ENCODE assay signal across 19 cellular contexts in the genomic region with DNA sequence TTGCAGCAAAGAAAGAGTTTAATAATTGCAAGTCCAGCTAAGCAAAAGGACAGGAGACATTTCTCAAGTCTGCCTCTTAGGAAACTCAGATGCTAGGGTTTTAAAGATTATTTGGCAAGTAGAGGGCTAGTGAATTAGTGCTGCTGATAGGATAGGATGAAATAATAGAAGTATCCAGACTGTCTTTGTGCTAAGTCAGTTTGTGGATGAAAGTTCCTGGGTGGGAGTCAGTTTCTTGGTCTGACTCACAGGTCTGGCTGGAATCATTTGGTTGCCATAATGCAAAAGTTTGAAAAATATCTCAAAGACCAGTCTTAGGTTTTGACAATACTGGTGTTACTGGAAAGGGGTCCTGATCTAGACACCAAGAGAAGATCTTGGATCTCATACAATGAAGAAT. TPM values are rescaled to one million over a fixed set of nuclear protein-coding genes. Genes with fewer than 3 reads are reported as not detected.
A peak's percentile ranks its signal among the peaks of the same experiment; 100 is the strongest.
DNase-seq lines count a peak whose midpoint lies in the region; FAIRE-seq and TF ChIP-seq lines count a peak whose summit lies in the region.
"Had no signal": no experiment of that assay in that cellular context is flagged by ENCODE, and none has a peak within 500 bp of the region (broad histone marks: within the 10 kb centered on the region; RNA-seq: fewer than 3 reads in every experiment).

No MANE protein-coding gene starts in this region.

- H3K4me1 Mint-ChIP-seq in astrocyte (ENCODE audit: low read depth, unreplicated experiment), result peaks cover 32% of the 10 kb centered on the region
- H3K4me1 Mint-ChIP-seq in glutamatergic neuron (ENCODE audit: low read depth, unreplicated experiment), result no peaks in the 10 kb centered on the region
- H3K4me1 Mint-ChIP-seq: CD14-positive monocyte; CD4-positive, alpha-beta memory T cell had no signal

- H3F3A ChIP-seq in GM23248 (ENCODE audit: insufficient read depth), result no peaks in the 10 kb centered on the region
- H3F3A ChIP-seq in SK-N-SH (replicated peaks; ENCODE audit: insufficient read depth), result no peaks in the 10 kb centered on the region

- POLR2A ChIA-PET in SK-N-SH (lab: Yijun Ruan, JAX), result no interaction called here

- H3K9me3 ChIP-seq in GM23248 (ENCODE audit: low read depth) (no peaks in the 10 kb centered on the region), astrocyte (ENCODE audit: insufficient read depth, low read depth, low read length) (peaks cover 9% of the 10 kb centered on the region), osteoblast (ENCODE audit: low read depth, low read length) (no peaks in the 10 kb centered on the region), SK-N-SH (no peaks in the 10 kb centered on the region)

- H3K27me3 ChIP-seq in GM23248 (replicated peaks; ENCODE audit: insufficient read depth), result no peaks in the 10 kb centered on the region
- no peaks in the 10 kb centered on the region for H3K27me3 ChIP-seq in astrocyte (ENCODE audit: insufficient read depth, low read length)
- no peaks in the 10 kb centered on the region for H3K27me3 ChIP-seq in osteoblast (ENCODE audit: insufficient read depth, low read length)
- no peaks in the 10 kb centered on the region for H3K27me3 ChIP-seq in SK-N-SH (ENCODE audit: insufficient read depth)
- H3K27me3 ChIP-seq: BLaER1 had no signal

- H3K4me3 Mint-ChIP-seq in astrocyte (ENCODE audit: unreplicated experiment) (no peak overlapping the region), glutamatergic neuron (ENCODE audit: unreplicated experiment) (no peak overlapping the region)
- H3K4me3 Mint-ChIP-seq: CD14-positive monocyte; CD4-positive, alpha-beta memory T cell; HFFc6 had no signal

- H3K4me2 ChIP-seq in GM23248 (ENCODE audit: unreplicated experiment) (no peak overlapping the region), astrocyte (ENCODE audit: low read length) (no peak overlapping the region), osteoblast (ENCODE audit: insufficient read depth, low read length) (no peak overlapping the region), SK-N-SH (no peak overlapping the region)
- H3K4me2 ChIP-seq: BLaER1 had no signal

- H3K27ac Mint-ChIP-seq in astrocyte (ENCODE audit: unreplicated experiment) (peak overlapping the region; percentile 42), glutamatergic neuron (ENCODE audit: unreplicated experiment) (no peak overlapping the region)
- H3K27ac Mint-ChIP-seq: CD14-positive monocyte; CD4-positive, alpha-beta memory T cell; HFFc6 had no signal

- H3K9me3 Mint-ChIP-seq in astrocyte (ENCODE audit: unreplicated experiment) (no peaks in the 10 kb centered on the region), glutamatergic neuron (ENCODE audit: unreplicated experiment) (no peaks in the 10 kb centered on the region)

- H3K36me3 Mint-ChIP-seq in astrocyte (ENCODE audit: low read depth, unreplicated experiment) (no peaks in the 10 kb centered on the region), glutamatergic neuron (ENCODE audit: unreplicated experiment) (peaks cover 20% of the 10 kb centered on the region)
- H3K36me3 Mint-ChIP-seq: CD14-positive monocyte had no signal

- no peaks in the 10 kb centered on the region for H4K20me1 ChIP-seq in GM23248 (ENCODE audit: insufficient read depth)
- no peaks in the 10 kb centered on the region for H4K20me1 ChIP-seq in astrocyte (ENCODE audit: insufficient read depth, low read length)
- no peaks in the 10 kb centered on the region for H4K20me1 ChIP-seq in osteoblast (ENCODE audit: insufficient read depth, low read length)
- H4K20me1 ChIP-seq in SK-N-SH (ENCODE audit: insufficient read depth), result no peaks in the 10 kb centered on the region
- H4K20me1 ChIP-seq: BLaER1 had no signal

- no peak for FAIRE-seq in astrocyte (lab: Jason Lieb, UNC)
- FAIRE-seq: GM12878, H54 had no signal

- H2AFZ ChIP-seq in GM23248 (no peak overlapping the region), astrocyte (ENCODE audit: low read depth, low read length) (no peak overlapping the region), osteoblast (ENCODE audit: low read length) (peak overlapping the region; percentile 38), SK-N-SH (ENCODE audit: low read depth) (no peak overlapping the region)

- no peaks in the 10 kb centered on the region for H3K79me2 ChIP-seq in GM23248 (ENCODE audit: insufficient read depth)
- no peaks in the 10 kb centered on the region for H3K79me2 ChIP-seq in astrocyte (ENCODE audit: insufficient read depth, low read length)
- H3K79me2 ChIP-seq in osteoblast (ENCODE audit: insufficient read depth, low read length), result no peaks in the 10 kb centered on the region
- no peaks in the 10 kb centered on the region for H3K79me2 ChIP-seq in SK-N-SH (ENCODE audit: insufficient read depth)

- no peaks in the 10 kb centered on the region for H3K36me3 ChIP-seq in GM23248 (ENCODE audit: low read depth)
- no peaks in the 10 kb centered on the region for H3K36me3 ChIP-seq in astrocyte (ENCODE audit: insufficient read depth, low read length)
- no peaks in the 10 kb centered on the region for H3K36me3 ChIP-seq in osteoblast (ENCODE audit: insufficient read depth, low read length)
- peaks cover 0 to 5% of the 10 kb centered on the region in 2 experiments for H3K36me3 ChIP-seq in SK-N-SH (replicated peaks in 1 of 2; ENCODE audit: control insufficient read depth in 1 of 2, insufficient read depth in 2 of 2, low read length in 1 of 2)
- H3K36me3 ChIP-seq: BLaER1 had no signal

- no peaks in the 10 kb centered on the region for H3K27me3 Mint-ChIP-seq in astrocyte (ENCODE audit: low read depth, unreplicated experiment)
- H3K27me3 Mint-ChIP-seq in glutamatergic neuron (ENCODE audit: unreplicated experiment), result no peaks in the 10 kb centered on the region
- H3K27me3 Mint-ChIP-seq: CD4-positive, alpha-beta memory T cell had no signal

- no peak for TF ChIP-seq CTCF in astrocyte (IDR thresholded peaks at IDR 0.05; ENCODE audit: insufficient read depth, low read depth, low read length)
- no peak for TF ChIP-seq CTCF in osteoblast (IDR thresholded peaks at IDR 0.05; ENCODE audit: extremely low read depth, low read depth, low read length)
- TF ChIP-seq CTCF in glutamatergic neuron (IDR thresholded peaks at IDR 0.05; ENCODE audit: partially characterized antibody, unreplicated experiment), result no peak
- TF ChIP-seq CTCF in SK-N-SH (IDR thresholded peaks at IDR 0.05), result no peak

- CTCF ChIA-PET in SK-N-SH (lab: Yijun Ruan, JAX), result interaction anchor here (0.5 kb wide), 1 partner anchor 348 kb away, joined by 3 read pairs; no protein-coding TSS in a partner anchor

- in situ Hi-C loops in GM23248 (cut with MboI), result no loop called here

- H3K9me2 ChIP-seq in GM23248 (ENCODE audit: insufficient read depth), result no peaks in the 10 kb centered on the region
- no peaks in the 10 kb centered on the region for H3K9me2 ChIP-seq in SK-N-SH

- H3K27ac ChIP-seq in GM23248 (no peak overlapping the region), astrocyte (ENCODE audit: low read depth, low read length) (no peak overlapping the region), osteoblast (ENCODE audit: low read depth, low read length) (no peak overlapping the region), SK-N-SH (ENCODE audit: low read depth in 2 of 2, low read length in 1 of 2) (no peak overlapping the region)
- H3K27ac ChIP-seq: BLaER1, HL-60 had no signal

- H3K9ac ChIP-seq in GM23248 (no peak overlapping the region), astrocyte (ENCODE audit: low read length) (no peak overlapping the region), SK-N-SH (no peak overlapping the region)
- H3K9ac ChIP-seq: BLaER1 had no signal

- TF ChIP-seq RAD21 in SK-N-SH (IDR thresholded peaks at IDR 0.05; ENCODE audit: low read length), result no peak

- H3K4me1 ChIP-seq in GM23248 (ENCODE audit: insufficient read depth) (no peaks in the 10 kb centered on the region), astrocyte (ENCODE audit: insufficient read depth, low read length) (no peaks in the 10 kb centered on the region), osteoblast (ENCODE audit: insufficient read depth, low read length) (peaks cover 10% of the 10 kb centered on the region), SK-N-SH (ENCODE audit: control insufficient read depth in 1 of 2, insufficient read depth in 2 of 2, low read depth in 1 of 2, low read length in 1 of 2) (no peaks in the 10 kb centered on the region)
- H3K4me1 ChIP-seq: BLaER1 had no signal

- H3K4me3 ChIP-seq in GM23248 (no peak overlapping the region), astrocyte (ENCODE audit: insufficient read depth, low read depth, low read length) (no peak overlapping the region), osteoblast (ENCODE audit: insufficient read depth, low read length) (no peak overlapping the region), SK-N-SH (ENCODE audit: low read depth in 2 of 2, low read length in 1 of 2) (no peak overlapping the region)
- H3K4me3 ChIP-seq: BLaER1, GM12878 had no signal

- TF ChIP-seq EP300 in SK-N-SH (IDR thresholded peaks at IDR 0.05; ENCODE audit: borderline replicate concordance in 1 of 2, low read depth in 1 of 2, low read length in 1 of 2), result no peak

- DNase-seq in GM23248 (peak; percentile 20), astrocyte (ENCODE audit: low read depth) (peak; percentile 38), fibroblast of peridontal ligament (ENCODE audit: extremely low read depth) (peak; percentile 33), osteoblast (ENCODE audit: insufficient read length, low spot score, missing footprints) (peak; percentile 73), NCI-H82 treated with DMSO at 0.1 percent for 48 hours (lab: John Stamatoyannopoulos, UW; ENCODE audit: unreplicated experiment) (no peak), glutamatergic neuron (no peak), SK-N-SH (no peak)
- no peak for DNase-seq in activated CD4-positive, CD25-positive, alpha-beta regulatory T cell (lab: John Stamatoyannopoulos, UW)
- DNase-seq: 8988T; Calu3; CD4-positive, alpha-beta memory T cell; DMS79 treated with DMSO at 0.1 percent for 48 hours; GF-D8; HFFc6 had no signal

TF ChIP-seq in SK-N-SH, 30 proteins besides CTCF, POLR2A, EP300 and RAD21 (continues in another document):
- no peak for TF ChIP-seq SIN3A (IDR thresholded peaks at IDR 0.05; ENCODE audit: borderline replicate concordance, low read depth, low read length)
- TF ChIP-seq, protein P1, sequence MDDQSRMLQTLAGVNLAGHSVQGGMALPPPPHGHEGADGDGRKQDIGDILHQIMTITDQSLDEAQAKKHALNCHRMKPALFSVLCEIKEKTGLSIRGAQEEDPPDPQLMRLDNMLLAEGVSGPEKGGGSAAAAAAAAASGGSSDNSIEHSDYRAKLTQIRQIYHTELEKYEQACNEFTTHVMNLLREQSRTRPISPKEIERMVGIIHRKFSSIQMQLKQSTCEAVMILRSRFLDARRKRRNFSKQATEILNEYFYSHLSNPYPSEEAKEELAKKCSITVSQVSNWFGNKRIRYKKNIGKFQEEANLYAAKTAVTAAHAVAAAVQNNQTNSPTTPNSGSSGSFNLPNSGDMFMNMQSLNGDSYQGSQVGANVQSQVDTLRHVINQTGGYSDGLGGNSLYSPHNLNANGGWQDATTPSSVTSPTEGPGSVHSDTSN (IDR thresholded peaks at IDR 0.05), result no peak
- TF ChIP-seq ELF1 (IDR thresholded peaks at IDR 0.05), result no peak

RNA-seq across cellular contexts. Expression of a gene that starts 42.6 kb away (rescaled TPM):
- total RNA-seq in GM23248 (2014; rRNA removed; shearing (Covaris generic)), result 5.2 and 5.5 TPM in 2 replicates
- polyA plus RNA-seq in GM23248 (2016; fragmentation: Nextera tagmentation; extraction: Ambion mirVana) (7.9 and 8.8 TPM in 2 replicates), SK-N-SH (2012; rRNA removed) (81.0 and 110 TPM in 2 replicates)
- total RNA-seq in astrocyte (103 and 164 TPM in 2 replicates), osteoblast (97.8 and 107 TPM in 2 replicates), glutamatergic neuron (ENCODE audit: unreplicated experiment) (not detected)
- polyA plus RNA-seq in SK-N-SH (2012; cell fraction: cytosol; rRNA removed), result 68.9 and 78.0 TPM in 2 replicates
- polyA plus RNA-seq in SK-N-SH (2012; cell fraction: nucleus; rRNA removed), result 100 and 120 TPM in 2 replicates
- polyA plus RNA-seq: CD4-positive, alpha-beta memory T cell had no signal

Comparison
In these comparisons a context has a peak if more than half of its experiments do, and no peak if none do; other contexts are left out.
1. DNase-seq: peak in GM23248 (single experiment), astrocyte (single experiment), fibroblast of peridontal ligament (single experiment) and osteoblast (single experiment); none in NCI-H82 treated with DMSO at 0.1 percent for 48 hours (single experiment), activated CD4-positive, CD25-positive, alpha-beta regulatory T cell (0 of 4), glutamatergic neuron (single experiment) and SK-N-SH (single experiment).
2. RNA of a gene that starts 42.6 kb away (total RNA-seq): 97.8 to 107 TPM in osteoblast and 103 to 164 TPM in astrocyte; 5.2 to 5.5 TPM in GM23248 and not detected in glutamatergic neuron (single experiment); every median in the first group is over 10 times any median in the second.